ENCODE assay signal across 10 cellular contexts in genomic region chr11:118691926-118692830, GRCh38. TPM values are rescaled to one million over a fixed set of nuclear protein-coding genes. Genes with fewer than 3 reads are reported as not detected.
DNase-seq lines count a peak whose midpoint lies in the region; ATAC-seq and TF ChIP-seq lines count a peak whose summit lies in the region.
"Had no signal": no experiment of that assay in that cellular context is flagged by ENCODE, and none has a peak within 500 bp of the region (broad histone marks: within the 10 kb centered on the region; RNA-seq: fewer than 3 reads in every experiment).

No MANE protein-coding gene starts in this region.

- no peak for TF ChIP-seq CTCF in fibroblast of pulmonary artery (IDR thresholded peaks at IDR 0.05; ENCODE audit: low read length, missing control alignments)
- no peak for TF ChIP-seq CTCF in uterus (IDR thresholded peaks at IDR 0.05)

- H3K36me3 ChIP-seq in uterus, result no peaks in the 10 kb centered on the region

- DNase-seq in NK-92 treated with Interleukin-12 subunit alpha and Interleukin-12 subunit beta, amount 100 ng/mL, for 24 hours (lab: John Stamatoyannopoulos, UW), result peak; percentile 87
- DNase-seq in NK-92 (lab: John Stamatoyannopoulos, UW; ENCODE audit: unreplicated experiment) (no peak), fibroblast of pulmonary artery (ENCODE audit: low read depth) (peak; percentile 32), uterus (no peak), middle frontal gyrus (ENCODE audit: extremely low spot score, low spot score) (no peak)
- DNase-seq in activated CD8-positive, alpha-beta memory T cell treated with anti-CD3 and anti-CD28 coated beads, Interleukin-2, amount 50 U/mL, for 4 hours, result peak; percentile 70
- DNase-seq in stimulated activated CD8-positive, alpha-beta memory T cell treated with anti-CD3 and anti-CD28 coated beads, Interleukin-4, amount 100 ng/mL, for 24 hours (ENCODE audit: low read depth), result peak; percentile 66

- H3K9me3 ChIP-seq in uterus, result no peaks in the 10 kb centered on the region
- H3K9me3 ChIP-seq: A549 had no signal

- intact Hi-C loops in uterus (cut with DNase I; ENCODE audit: low total_unique reads), result no loop called here

- no peaks in the 10 kb centered on the region for H3K27me3 ChIP-seq in uterus

- ATAC-seq in HG03039 (IDR thresholded peaks at IDR 0.05; ENCODE audit: unreplicated experiment), result no peak
- ATAC-seq: A549 had no signal

- H3K4me3 ChIP-seq in fibroblast of pulmonary artery (replicated peaks; ENCODE audit: low read depth, low read length) (no peak overlapping the region), uterus (no peak overlapping the region)
- H3K4me3 ChIP-seq: A549 had no signal

- TF ChIP-seq POLR2A in uterus (IDR thresholded peaks at IDR 0.05), result no peak

- no peak overlapping the region for H3K27ac ChIP-seq in uterus

- H3K4me1 ChIP-seq in uterus, result no peaks in the 10 kb centered on the region

RNA-seq across cellular contexts. Expression of gene TREH, which starts 12.7 kb away (rescaled TPM):
- total RNA-seq in uterus, result not detected
- total RNA-seq: T-helper 2 cell treated with Interferon-gamma antibody and Interleukin-4, amounts not matched to agents 100 ng/mL and 5 ng/mL, for 36 hours had no signal

Comparison
In these comparisons a context has a peak if more than half of its experiments do, and no peak if none do; other contexts are left out.
1. DNase-seq: peak in NK-92 treated with Interleukin-12 subunit alpha and Interleukin-12 subunit beta, amount 100 ng/mL, for 24 hours (single experiment), activated CD8-positive, alpha-beta memory T cell treated with anti-CD3 and anti-CD28 coated beads, Interleukin-2, amount 50 U/mL, for 4 hours (single experiment), fibroblast of pulmonary artery (single experiment) and stimulated activated CD8-positive, alpha-beta memory T cell treated with anti-CD3 and anti-CD28 coated beads, Interleukin-4, amount 100 ng/mL, for 24 hours (single experiment); none in NK-92 (single experiment), uterus (0 of 2) and middle frontal gyrus (single experiment).